Comparison of ENCODE assay signal across 16 cellular contexts in the genomic region with DNA sequence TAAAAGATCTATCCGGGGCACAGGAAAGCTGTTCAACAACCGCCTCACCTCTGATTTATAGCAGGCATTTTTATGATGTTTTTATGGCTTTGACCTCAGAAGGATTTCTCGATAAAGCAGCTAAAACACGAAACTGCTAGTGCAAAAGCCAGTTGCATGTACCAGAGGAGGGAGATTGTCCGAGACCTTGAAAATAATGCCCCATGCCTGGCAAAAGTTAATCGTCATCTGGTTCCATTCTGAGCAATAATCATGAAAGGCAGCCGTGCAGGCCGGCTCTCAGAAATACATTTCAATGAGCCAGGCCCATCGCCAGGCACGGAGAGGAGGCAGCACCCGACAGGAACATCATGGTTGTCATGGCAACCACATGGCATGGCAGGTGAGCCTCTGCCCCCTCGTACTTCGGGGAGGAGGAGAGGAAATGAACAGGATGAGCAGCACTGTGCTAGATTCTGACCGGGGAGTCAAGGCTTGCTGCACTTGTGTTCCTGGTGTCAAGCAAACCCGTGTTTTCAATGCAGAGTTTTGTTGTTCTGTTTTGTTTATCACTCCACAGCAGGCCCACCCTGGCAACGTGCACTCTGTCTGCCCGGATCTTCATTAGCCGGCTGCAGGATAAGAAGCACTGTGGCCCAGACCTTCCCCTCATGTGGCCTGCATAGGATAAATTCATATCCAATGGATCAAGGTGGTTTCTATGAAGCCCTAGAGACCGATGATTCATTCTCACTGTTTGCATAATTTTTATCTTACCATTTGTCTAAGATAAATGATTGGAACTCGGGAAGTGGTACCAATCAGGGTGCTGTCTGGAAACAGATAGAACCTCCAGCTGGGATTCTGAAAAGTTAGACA.
DNase-seq lines count a peak whose midpoint lies in the region; ATAC-seq, FAIRE-seq and TF ChIP-seq lines count a peak whose summit lies in the region.
"Had no signal": no experiment of that assay in that cellular context is flagged by ENCODE, and none has a peak within 500 bp of the region (broad histone marks: within the 10 kb centered on the region; RNA-seq: fewer than 3 reads in every experiment).

No MANE protein-coding gene starts in this region.

- H3K9ac ChIP-seq in HepG2 (ENCODE audit: insufficient read depth, low read depth, low read length) = no peak overlapping the region
- H3K9ac ChIP-seq: neural progenitor cell had no signal

- H3K27me3 Mint-ChIP-seq in endothelial cell (ENCODE audit: unreplicated experiment) = peaks cover 3% of the 10 kb centered on the region
- H3K27me3 Mint-ChIP-seq: activated naive CD8-positive, alpha-beta T cell treated with anti-CD3 and anti-CD28 coated beads, Interleukin-2, amount 10 ng/mL, durations not matched to agents 7 days and 5 days had no signal

- BruUV-seq in HepG2 (replicated peaks; lab: Mats Ljungman, UMichigan) = no TSS peak

- no peak overlapping the region for H3K27ac Mint-ChIP-seq in endothelial cell (ENCODE audit: unreplicated experiment)
- H3K27ac Mint-ChIP-seq: activated naive CD8-positive, alpha-beta T cell treated with anti-CD3 and anti-CD28 coated beads, Interleukin-2, amount 10 ng/mL, durations not matched to agents 7 days and 5 days; neural progenitor cell had no signal

- DNase-seq in HepG2 (ENCODE audit: low spot score) (no peak), right lobe of liver (no peak), NCI-H526 treated with DMSO at 0.1 percent for 48 hours (lab: John Stamatoyannopoulos, UW) (peak; percentile 69), dorsolateral prefrontal cortex (peak in 9 of 10 donors; percentile 30 to 90 (median 76)), tibial artery (no peak), endothelial cell (ENCODE audit: low spot score) (no peak), sigmoid colon (no peak)
- DNase-seq: activated CD4-positive, alpha-beta T cell treated with anti-CD3 and anti-CD28 coated beads for 1 hour; activated naive CD8-positive, alpha-beta T cell treated with anti-CD3 and anti-CD28 coated beads, Interleukin-2, amount 10 ng/mL, durations not matched to agents 7 days and 5 days; activated T-cell treated with anti-CD3 and anti-CD28 coated beads for 4 hours; T-helper 1 cell had no signal

- H4K20me1 ChIP-seq in HepG2 (ENCODE audit: insufficient read depth, low read length) = no peaks in the 10 kb centered on the region

- no peak for ATAC-seq in HepG2
- no peak for ATAC-seq in right lobe of liver
- ATAC-seq in HG03280 (IDR thresholded peaks at IDR 0.05; ENCODE audit: unreplicated experiment) = no peak
- ATAC-seq: A549 had no signal

- no peak overlapping the region for H3K4me3 Mint-ChIP-seq in endothelial cell (ENCODE audit: unreplicated experiment)
- H3K4me3 Mint-ChIP-seq: activated naive CD8-positive, alpha-beta T cell treated with anti-CD3 and anti-CD28 coated beads, Interleukin-2, amount 10 ng/mL, durations not matched to agents 7 days and 5 days; neural progenitor cell had no signal

- 2% methylated on average over 11 of the region's 20 CpGs for WGBS in HepG2 (ENCODE audit: low lambda C conversion rate)
- WGBS in right lobe of liver (ENCODE audit: insufficient coverage, low coverage, low lambda C conversion rate, missing lambda C conversion rate) = 49% methylated on average over 9 of the region's 20 CpGs
- WGBS in sigmoid colon, 2 donors = 9 to 30% methylated on average over 20 of the region's 20 CpGs

- TF ChIP-seq EP300 in HepG2 (IDR thresholded peaks at IDR 0.05; ENCODE audit: low read depth in 2 of 2, low read length in 2 of 2) = no peak
- no peak for TF ChIP-seq EP300 in HepG2 (CRISPR knock-in tag; IDR thresholded peaks at IDR 0.05; ENCODE audit: borderline replicate concordance)
- TF ChIP-seq EP300 in sigmoid colon (IDR thresholded peaks at IDR 0.05) = no peak

- H3K27me3 ChIP-seq in HepG2 (ENCODE audit: control insufficient read depth in 1 of 2, insufficient read depth in 2 of 2, low read length in 2 of 2) = peaks cover 4 to 33% of the 10 kb centered on the region in 2 experiments; a peak in 4 of 5 replicates
- H3K27me3 ChIP-seq in right lobe of liver = no peaks in the 10 kb centered on the region
- H3K27me3 ChIP-seq in dorsolateral prefrontal cortex = peaks cover 0 to 5% (median 0%) of the 10 kb centered on the region in 45 donors
- peaks cover 0 to 3% of the 10 kb centered on the region in 2 donors for H3K27me3 ChIP-seq in tibial artery
- peaks cover 0 to 4% (median 0%) of the 10 kb centered on the region in 3 donors for H3K27me3 ChIP-seq in sigmoid colon
- H3K27me3 ChIP-seq: neural progenitor cell had no signal

- no peak for TF ChIP-seq POLR2A in HepG2 (IDR thresholded peaks at IDR 0.05; ENCODE audit: insufficient read depth in 1 of 2, low read depth in 2 of 2, low read length in 2 of 2)
- TF ChIP-seq POLR2A in right lobe of liver (IDR thresholded peaks at IDR 0.05) = no peak
- TF ChIP-seq POLR2A in sigmoid colon (IDR thresholded peaks at IDR 0.05) = no peak

- H3K9me3 Mint-ChIP-seq in endothelial cell (ENCODE audit: unreplicated experiment) = peaks cover 1% of the 10 kb centered on the region

- H2AFZ ChIP-seq in HepG2 (ENCODE audit: low read length) = no peak overlapping the region
- H2AFZ ChIP-seq: neural progenitor cell had no signal

- POLR2A ChIA-PET in HepG2 (lab: Yijun Ruan, JAX) = no interaction called here

- in situ Hi-C loops in HepG2 (cut with HindIII; ENCODE audit: extremely low pct_ligation_motif_present, low pct_unique_long_range_greater_than_20kb) = no loop called here

- H3K9me3 ChIP-seq in HepG2 (ENCODE audit: low read length) (peaks cover 12% of the 10 kb centered on the region; the same call in 1 of the 2 replicates), right lobe of liver (no peaks in the 10 kb centered on the region), tibial artery (peaks cover 0 to 4% (median 4%) of the 10 kb centered on the region in 3 donors), sigmoid colon (peaks cover 0 to 2% (median 0%) of the 10 kb centered on the region in 4 donors)
- H3K9me3 ChIP-seq: A549 had no signal

- H3K27ac ChIP-seq in HepG2 (ENCODE audit: extremely low read length, insufficient read depth, low read length) (no peak overlapping the region), right lobe of liver (no peak overlapping the region), dorsolateral prefrontal cortex (peak overlapping the region in 45 of 59 donors; percentile 3 to 84 (median 52)), tibial artery (no peak overlapping the region), sigmoid colon (no peak overlapping the region)
- H3K27ac ChIP-seq: A549, coronary artery, esophagus muscularis mucosa, neural progenitor cell had no signal

- TF ChIP-seq CTCF in HepG2 (CRISPR knock-in tag; IDR thresholded peaks at IDR 0.05) = no peak
- no peak for TF ChIP-seq CTCF in right lobe of liver (IDR thresholded peaks at IDR 0.05)
- no peak for TF ChIP-seq CTCF in dorsolateral prefrontal cortex (IDR thresholded peaks at IDR 0.05 in 54 of 56, conservative IDR thresholded peaks at IDR 0.05 in 2 of 56; ENCODE audit: low read depth in 1 of 56, partially characterized antibody in 56 of 56)
- no peak for TF ChIP-seq CTCF in tibial artery (IDR thresholded peaks at IDR 0.05)
- no peak for TF ChIP-seq CTCF in endothelial cell (IDR thresholded peaks at IDR 0.05; ENCODE audit: unreplicated experiment)
- no peak for TF ChIP-seq CTCF in sigmoid colon (IDR thresholded peaks at IDR 0.05)

- no peak for FAIRE-seq in HepG2 (lab: Jason Lieb, UNC)
- FAIRE-seq: A549 had no signal

- no peaks in the 10 kb centered on the region for H3K4me1 Mint-ChIP-seq in endothelial cell (ENCODE audit: unreplicated experiment)
- H3K4me1 Mint-ChIP-seq: activated naive CD8-positive, alpha-beta T cell treated with anti-CD3 and anti-CD28 coated beads, Interleukin-2, amount 10 ng/mL, durations not matched to agents 7 days and 5 days had no signal

- H3K36me3 ChIP-seq in HepG2 (replicated peaks in 1 of 2; ENCODE audit: control insufficient read depth in 1 of 2, insufficient read depth in 2 of 2, low read length in 2 of 2) (no peaks in the 10 kb centered on the region), right lobe of liver (no peaks in the 10 kb centered on the region), tibial artery (no peaks in the 10 kb centered on the region), sigmoid colon (no peaks in the 10 kb centered on the region)
- H3K36me3 ChIP-seq: esophagus muscularis mucosa, neural progenitor cell had no signal

- H3K36me3 Mint-ChIP-seq in endothelial cell (ENCODE audit: low read depth, unreplicated experiment) = peaks cover 6% of the 10 kb centered on the region
- H3K36me3 Mint-ChIP-seq: activated naive CD8-positive, alpha-beta T cell treated with anti-CD3 and anti-CD28 coated beads, Interleukin-2, amount 10 ng/mL, durations not matched to agents 7 days and 5 days; neural progenitor cell had no signal

- H3K4me1 ChIP-seq in HepG2 (ENCODE audit: insufficient read depth, low read length) (peaks cover 13% of the 10 kb centered on the region), right lobe of liver (no peaks in the 10 kb centered on the region), tibial artery (no peaks in the 10 kb centered on the region), sigmoid colon (no peaks in the 10 kb centered on the region)
- H3K4me1 ChIP-seq: A549, esophagus muscularis mucosa, neural progenitor cell had no signal

- TF ChIP-seq RAD21 in HepG2 (CRISPR knock-in tag; IDR thresholded peaks at IDR 0.05) = no peak

- CTCF ChIA-PET in HepG2 (lab: Yijun Ruan, JAX; ENCODE audit: low intra/inter-chr PET ratio, low total read pairs) = no interaction called here

- H3K4me3 ChIP-seq in HepG2 (replicated peaks in 1 of 3; ENCODE audit: insufficient read depth in 1 of 3, low read depth in 2 of 3, low read length in 3 of 3) (no peak overlapping the region), right lobe of liver (no peak overlapping the region), dorsolateral prefrontal cortex (no peak overlapping the region), tibial artery (no peak overlapping the region), sigmoid colon (no peak overlapping the region)
- H3K4me3 ChIP-seq: A549, coronary artery, esophagus muscularis mucosa, neural progenitor cell had no signal

- no peak overlapping the region for H3K4me2 ChIP-seq in HepG2 (ENCODE audit: low read depth, low read length)
- H3K4me2 ChIP-seq: A549, neural progenitor cell had no signal

- no peaks in the 10 kb centered on the region for H3K79me2 ChIP-seq in HepG2 (ENCODE audit: insufficient read depth, low read length)

- intact Hi-C loops in HepG2 (cut with micrococcal nuclease; ENCODE audit: unreplicated experiment) = no loop called here
- intact Hi-C loops in right lobe of liver (cut with DNase I) = no loop called here
- intact Hi-C loops in dorsolateral prefrontal cortex (cut with DNase I) = no loop called here
- intact Hi-C loops in tibial artery (cut with DNase I; ENCODE audit: low total_unique reads) = no loop called here
- intact Hi-C loops in sigmoid colon (cut with DNase I) = no loop called here

Comparison
In these comparisons a context has a peak if more than half of its experiments do, and no peak if none do; other contexts are left out.
1. DNase-seq: peak in NCI-H526 treated with DMSO at 0.1 percent for 48 hours (single experiment) and dorsolateral prefrontal cortex (9 of 10); none in HepG2 (single experiment), right lobe of liver (0 of 3), tibial artery (0 of 2), endothelial cell (single experiment) and sigmoid colon (single experiment).
2. H3K27ac ChIP-seq: peak in dorsolateral prefrontal cortex (45 of 59); none in HepG2 (single experiment), right lobe of liver (0 of 3), tibial artery (0 of 2) and sigmoid colon (0 of 4).